ENCODE assay signal across 15 cellular contexts in genomic region chr1:56435434-56436337, GRCh38.
DNase-seq lines count a peak whose midpoint lies in the region; ATAC-seq lines count a peak whose summit lies in the region.
"Had no signal": no experiment of that assay in that cellular context is flagged by ENCODE, and none has a peak within 500 bp of the region (broad histone marks: within the 10 kb centered on the region; RNA-seq: fewer than 3 reads in every experiment).

No MANE protein-coding gene starts in this region.

- H3K36me3 ChIP-seq in H7 (replicated peaks; ENCODE audit: control insufficient read depth, insufficient read depth, low read length) = no peaks in the 10 kb centered on the region
- H3K36me3 ChIP-seq: suprapubic skin had no signal

- H3K27me3 ChIP-seq in H7 (ENCODE audit: control insufficient read depth, insufficient read depth, low read length) = peaks cover 15% of the 10 kb centered on the region
- H3K27me3 ChIP-seq: body of pancreas, suprapubic skin had no signal

- DNase-seq in NCI-H2227 treated with DMSO at 0.1 percent for 48 hours (lab: John Stamatoyannopoulos, UW) (peak; percentile 42), cerebellar cortex (ENCODE audit: low spot score) (peak; percentile 16), medulla oblongata (ENCODE audit: extremely low spot score) (peak; percentile 97), superior temporal gyrus (ENCODE audit: extremely low spot score) (peak; percentile 96), H7 (no peak), GM03348 (ENCODE audit: low spot score) (no peak)
- DNase-seq: activated CD4-positive, alpha-beta T cell treated with anti-CD3 and anti-CD28 coated beads, Interleukin-2, amount 50 U/mL, for 48 hours; body of pancreas; CD4-positive, alpha-beta T cell; NCI-H2107; PC-9; T-helper 2 cell had no signal

- H3K4me3 ChIP-seq in H7 (ENCODE audit: insufficient read depth, low read depth, low read length) = no peak overlapping the region
- H3K4me3 ChIP-seq: body of pancreas, PC-9, suprapubic skin had no signal

- ATAC-seq in GM19395 (IDR thresholded peaks at IDR 0.05; ENCODE audit: unreplicated experiment) = no peak
- ATAC-seq: activated T-helper 17 cell treated with anti-CD3 and anti-CD28 coated beads, Interleukin-2, amount 50 U/mL, for 72 hours; body of pancreas had no signal

Comparison
In these comparisons a context has a peak if more than half of its experiments do, and no peak if none do; other contexts are left out.
1. DNase-seq: peak in NCI-H2227 treated with DMSO at 0.1 percent for 48 hours (single experiment), cerebellar cortex (single experiment), medulla oblongata (single experiment) and superior temporal gyrus (single experiment); none in H7 (single experiment) and GM03348 (single experiment).